In genomic region chr10:56624082-56624481, GRCh38 we compare ENCODE assay signal across 16 cellular contexts.
DNase-seq lines count a peak whose midpoint lies in the region; ATAC-seq and TF ChIP-seq lines count a peak whose summit lies in the region.
"Had no signal": no experiment of that assay in that cellular context is flagged by ENCODE, and none has a peak within 500 bp of the region (broad histone marks: within the 10 kb centered on the region; RNA-seq: fewer than 3 reads in every experiment).

No MANE protein-coding gene starts in this region.

- peaks cover 2% of the 10 kb centered on the region for H3K4me1 ChIP-seq in ovary (ENCODE audit: insufficient read depth)

- peaks cover 9% of the 10 kb centered on the region for H3K36me3 Mint-ChIP-seq in memory B cell
- H3K36me3 Mint-ChIP-seq in activated CD8-positive, alpha-beta memory T cell treated with anti-CD3 and anti-CD28 coated beads, Interleukin-2, amount 10 ng/mL, durations not matched to agents 7 days and 5 days = no peaks in the 10 kb centered on the region

- intact Hi-C loops in ovary (cut with DNase I) = no loop called here

- H3K9me3 ChIP-seq in ovary = no peaks in the 10 kb centered on the region
- H3K9me3 ChIP-seq: pancreas had no signal

- peak; percentile 81 for ATAC-seq in GM21786 (IDR thresholded peaks at IDR 0.05; ENCODE audit: unreplicated experiment)
- peak; percentile 69 for ATAC-seq in HG03135 (IDR thresholded peaks at IDR 0.05; ENCODE audit: unreplicated experiment)
- ATAC-seq in memory B cell (ENCODE audit: low read depth) = no peak
- no peak for ATAC-seq in activated CD8-positive, alpha-beta memory T cell treated with anti-CD3 and anti-CD28 coated beads, Interleukin-2, amount 10 ng/mL, durations not matched to agents 7 days and 5 days
- ATAC-seq: T-helper 17 cell had no signal

- H3K4me1 Mint-ChIP-seq in memory B cell = peaks cover 27% of the 10 kb centered on the region
- no peaks in the 10 kb centered on the region for H3K4me1 Mint-ChIP-seq in activated CD8-positive, alpha-beta memory T cell treated with anti-CD3 and anti-CD28 coated beads, Interleukin-2, amount 10 ng/mL, durations not matched to agents 7 days and 5 days
- H3K4me1 Mint-ChIP-seq: activated CD4-positive, alpha-beta T cell treated with anti-CD3 and anti-CD28 coated beads, Interleukin-2, amount 10 ng/mL, durations not matched to agents 24 days and 14 days; T-helper 17 cell had no signal

- H3K4me3 Mint-ChIP-seq in memory B cell = peak overlapping the region; percentile 8
- no peak overlapping the region for H3K4me3 Mint-ChIP-seq in activated CD8-positive, alpha-beta memory T cell treated with anti-CD3 and anti-CD28 coated beads, Interleukin-2, amount 10 ng/mL, durations not matched to agents 7 days and 5 days
- H3K4me3 Mint-ChIP-seq: activated CD4-positive, alpha-beta T cell treated with anti-CD3 and anti-CD28 coated beads, Interleukin-2, amount 10 ng/mL, durations not matched to agents 24 days and 14 days; T-helper 17 cell had no signal

- H3K27me3 ChIP-seq in ovary = no peaks in the 10 kb centered on the region
- H3K27me3 ChIP-seq: pancreas had no signal

- no peaks in the 10 kb centered on the region for H3K27me3 Mint-ChIP-seq in memory B cell
- H3K27me3 Mint-ChIP-seq in activated CD8-positive, alpha-beta memory T cell treated with anti-CD3 and anti-CD28 coated beads, Interleukin-2, amount 10 ng/mL, durations not matched to agents 7 days and 5 days = no peaks in the 10 kb centered on the region
- H3K27me3 Mint-ChIP-seq: activated CD4-positive, alpha-beta T cell treated with anti-CD3 and anti-CD28 coated beads, Interleukin-2, amount 10 ng/mL, durations not matched to agents 24 days and 14 days; T-helper 17 cell had no signal

- no peak for TF ChIP-seq POLR2A in ovary (IDR thresholded peaks at IDR 0.05)

- no peak overlapping the region for H3K27ac Mint-ChIP-seq in memory B cell
- H3K27ac Mint-ChIP-seq in activated CD8-positive, alpha-beta memory T cell treated with anti-CD3 and anti-CD28 coated beads, Interleukin-2, amount 10 ng/mL, durations not matched to agents 7 days and 5 days = no peak overlapping the region
- H3K27ac Mint-ChIP-seq: activated CD4-positive, alpha-beta T cell treated with anti-CD3 and anti-CD28 coated beads, Interleukin-2, amount 10 ng/mL, durations not matched to agents 24 days and 14 days; T-helper 17 cell had no signal

- no peaks in the 10 kb centered on the region for H3K9me3 Mint-ChIP-seq in memory B cell
- H3K9me3 Mint-ChIP-seq in activated CD8-positive, alpha-beta memory T cell treated with anti-CD3 and anti-CD28 coated beads, Interleukin-2, amount 10 ng/mL, durations not matched to agents 7 days and 5 days (ENCODE audit: low read depth) = peaks cover 7% of the 10 kb centered on the region

- H3K27ac ChIP-seq in ovary = no peak overlapping the region
- H3K27ac ChIP-seq: 22Rv1 had no signal

- TF ChIP-seq CTCF in ovary (IDR thresholded peaks at IDR 0.05) = no peak

- DNase-seq in DMS79 treated with DMSO at 0.1 percent for 48 hours (lab: John Stamatoyannopoulos, UW) = peak; percentile 6
- DNase-seq in DMS79 (lab: John Stamatoyannopoulos, UW) = no peak
- no peak for DNase-seq in memory B cell (ENCODE audit: low spot score in 2 of 2)
- no peak for DNase-seq in NCI-H1105 treated with DMSO at 0.1 percent for 48 hours (lab: John Stamatoyannopoulos, UW)
- no peak for DNase-seq in ovary
- DNase-seq in activated CD8-positive, alpha-beta memory T cell treated with anti-CD3 and anti-CD28 coated beads, Interleukin-2, amount 10 ng/mL, durations not matched to agents 7 days and 5 days = no peak
- DNase-seq: activated CD4-positive, alpha-beta T cell treated with anti-CD3 and anti-CD28 coated beads, Interleukin-2, amount 10 ng/mL, durations not matched to agents 24 days and 14 days; GOT3; NCI-H446 treated with DMSO at 0.1 percent for 48 hours; pancreas; stimulated activated CD8-positive, alpha-beta memory T cell treated with anti-CD3 and anti-CD28 coated beads, Interleukin-4, amount 100 ng/mL, for 48 hours; T-helper 17 cell; trophoblast cell had no signal

- no peaks in the 10 kb centered on the region for H3K36me3 ChIP-seq in ovary
- H3K36me3 ChIP-seq: pancreas had no signal

- no peak overlapping the region for H3K4me3 ChIP-seq in ovary
- H3K4me3 ChIP-seq: pancreas had no signal

- no peak for TF ChIP-seq EP300 in ovary (IDR thresholded peaks at IDR 0.05)

- CTCF ChIA-PET in activated CD8-positive, alpha-beta memory T cell treated with anti-CD3 and anti-CD28 coated beads, Interleukin-2, amount 10 ng/mL, durations not matched to agents 7 days and 5 days (lab: Charles Lee) = no interaction called here

Comparison
In these comparisons a context has a peak if more than half of its experiments do, and no peak if none do; other contexts are left out.
1. ATAC-seq: peak in GM21786 (single experiment) and HG03135 (single experiment); none in memory B cell (single experiment) and activated CD8-positive, alpha-beta memory T cell treated with anti-CD3 and anti-CD28 coated beads, Interleukin-2, amount 10 ng/mL, durations not matched to agents 7 days and 5 days (single experiment).